Comparison of ENCODE assay signal across 19 cellular contexts in genomic region chr5:180604271-180604670, GRCh38. TPM values are rescaled to one million over a fixed set of nuclear protein-coding genes. Genes with fewer than 3 reads are reported as not detected.
DNase-seq lines count a peak whose midpoint lies in the region; ATAC-seq, FAIRE-seq and TF ChIP-seq lines count a peak whose summit lies in the region.
"Had no signal": no experiment of that assay in that cellular context is flagged by ENCODE, and none has a peak within 500 bp of the region (broad histone marks: within the 10 kb centered on the region; RNA-seq: fewer than 3 reads in every experiment).

No MANE protein-coding gene starts in this region.

- 75 to 82% methylated on average over 13 of the region's 13 CpGs for WGBS in sigmoid colon, 2 donors

- POLR2A ChIA-PET in activated naive CD8-positive, alpha-beta T cell treated with anti-CD3 and anti-CD28 coated beads, Interleukin-2, amount 10 ng/mL, durations not matched to agents 7 days and 5 days (lab: Charles Lee): no interaction called here
- POLR2A ChIA-PET in HEK293 (lab: Yijun Ruan, JAX): no interaction called here

- TF ChIP-seq POLR2A in sigmoid colon (IDR thresholded peaks at IDR 0.05): no peak

- no peak overlapping the region for H3K9ac ChIP-seq in kidney (ENCODE audit: low read length in 2 of 2)
- H3K9ac ChIP-seq: BLaER1 treated with 17β-estradiol and CSF1 and Interleukin-3, amounts not matched to agents 10 nM and 100 nM; GM23248 had no signal

- no peaks in the 10 kb centered on the region for H3K9me3 Mint-ChIP-seq in activated naive CD8-positive, alpha-beta T cell treated with anti-CD3 and anti-CD28 coated beads, Interleukin-2, amount 10 ng/mL, durations not matched to agents 7 days and 5 days
- H3K9me3 Mint-ChIP-seq in activated naive CD8-positive, alpha-beta T cell treated with anti-CD3 and anti-CD28 coated beads, Interleukin-2, amount 50 U/mL, for 24 hours: no peaks in the 10 kb centered on the region
- no peaks in the 10 kb centered on the region for H3K9me3 Mint-ChIP-seq in activated naive CD4-positive, alpha-beta T cell treated with anti-CD3 and anti-CD28 coated beads, Interleukin-2, amount 50 U/mL, for 72 hours
- H3K9me3 Mint-ChIP-seq: CD8-positive, alpha-beta memory T cell had no signal

- H3K36me3 ChIP-seq in HEK293 (ENCODE audit: control insufficient read depth in 2 of 2, insufficient read depth in 1 of 2, low read length in 2 of 2) (peaks cover 0 to 7% of the 10 kb centered on the region in 2 experiments; a peak in 2 of 3 replicates), kidney (ENCODE audit: control insufficient read depth in 1 of 2, insufficient read depth in 2 of 2, low read length in 2 of 2) (no peaks in the 10 kb centered on the region), sigmoid colon (no peaks in the 10 kb centered on the region)
- H3K36me3 ChIP-seq: BLaER1 treated with 17β-estradiol and CSF1 and Interleukin-3, amounts not matched to agents 10 nM and 100 nM had no signal

- no peaks in the 10 kb centered on the region for H3K27me3 ChIP-seq in sigmoid colon
- H3K27me3 ChIP-seq: BLaER1 treated with 17β-estradiol and CSF1 and Interleukin-3, amounts not matched to agents 10 nM and 100 nM had no signal

- intact Hi-C loops in kidney (cut with DNase I): no loop called here
- intact Hi-C loops in sigmoid colon (cut with DNase I): no loop called here

- H3K9me3 ChIP-seq in HEK293 (ENCODE audit: control insufficient read depth, insufficient read depth, low read depth, low read length): no peaks in the 10 kb centered on the region
- no peaks in the 10 kb centered on the region for H3K9me3 ChIP-seq in kidney (ENCODE audit: control insufficient read depth in 1 of 2, low read length in 2 of 2)
- H3K9me3 ChIP-seq in sigmoid colon: no peaks in the 10 kb centered on the region
- H3K9me3 ChIP-seq: A549; BLaER1 treated with 17β-estradiol and CSF1 and Interleukin-3, amounts not matched to agents 10 nM and 100 nM had no signal

- H3K36me3 Mint-ChIP-seq in activated naive CD8-positive, alpha-beta T cell treated with anti-CD3 and anti-CD28 coated beads, Interleukin-2, amount 10 ng/mL, durations not matched to agents 7 days and 5 days: no peaks in the 10 kb centered on the region
- no peaks in the 10 kb centered on the region for H3K36me3 Mint-ChIP-seq in activated naive CD8-positive, alpha-beta T cell treated with anti-CD3 and anti-CD28 coated beads, Interleukin-2, amount 50 U/mL, for 24 hours (ENCODE audit: low read depth)
- no peaks in the 10 kb centered on the region for H3K36me3 Mint-ChIP-seq in activated naive CD4-positive, alpha-beta T cell treated with anti-CD3 and anti-CD28 coated beads, Interleukin-2, amount 50 U/mL, for 72 hours

- no peaks in the 10 kb centered on the region for H3K4me1 ChIP-seq in HEK293 (ENCODE audit: control insufficient read depth, insufficient read depth, low read length)
- no peaks in the 10 kb centered on the region for H3K4me1 ChIP-seq in kidney (ENCODE audit: control insufficient read depth in 1 of 2, insufficient read depth in 1 of 2, low read depth in 1 of 2, low read length in 2 of 2)
- H3K4me1 ChIP-seq in sigmoid colon: no peaks in the 10 kb centered on the region
- H3K4me1 ChIP-seq: A549 had no signal

- no peaks in the 10 kb centered on the region for H3K27me3 Mint-ChIP-seq in activated naive CD8-positive, alpha-beta T cell treated with anti-CD3 and anti-CD28 coated beads, Interleukin-2, amount 10 ng/mL, durations not matched to agents 7 days and 5 days
- H3K27me3 Mint-ChIP-seq in activated naive CD8-positive, alpha-beta T cell treated with anti-CD3 and anti-CD28 coated beads, Interleukin-2, amount 50 U/mL, for 24 hours: no peaks in the 10 kb centered on the region

- no peak for TF ChIP-seq EP300 in sigmoid colon (IDR thresholded peaks at IDR 0.05)

- peaks cover 5% of the 10 kb centered on the region for H3K4me1 Mint-ChIP-seq in activated naive CD8-positive, alpha-beta T cell treated with anti-CD3 and anti-CD28 coated beads, Interleukin-2, amount 10 ng/mL, durations not matched to agents 7 days and 5 days
- H3K4me1 Mint-ChIP-seq in activated naive CD8-positive, alpha-beta T cell treated with anti-CD3 and anti-CD28 coated beads, Interleukin-2, amount 50 U/mL, for 24 hours: peaks cover 3% of the 10 kb centered on the region

- CTCF ChIA-PET in HEK293 (lab: Yijun Ruan, JAX): interaction anchor here (0.8 kb wide), 1 partner anchor 985 kb away, joined by 4 read pairs; no protein-coding TSS in a partner anchor

- no peak overlapping the region for H3K4me3 ChIP-seq in HEK293 (ENCODE audit: low read depth, low read length)
- H3K4me3 ChIP-seq in kidney (ENCODE audit: low read length in 2 of 2): no peak overlapping the region
- no peak overlapping the region for H3K4me3 ChIP-seq in sigmoid colon
- H3K4me3 ChIP-seq: A549; BLaER1 treated with 17β-estradiol and CSF1 and Interleukin-3, amounts not matched to agents 10 nM and 100 nM; GM23248; PC-9 had no signal

- H3K27ac ChIP-seq in HEK293 (ENCODE audit: extremely low read depth, low read depth, low read length): no peak overlapping the region
- no peak overlapping the region for H3K27ac ChIP-seq in kidney (ENCODE audit: low read depth in 2 of 2, low read length in 2 of 2)
- no peak overlapping the region for H3K27ac ChIP-seq in sigmoid colon
- H3K27ac ChIP-seq: A549; BLaER1 treated with 17β-estradiol and CSF1 and Interleukin-3, amounts not matched to agents 10 nM and 100 nM; GM23248; PC-9 had no signal

- no peak for FAIRE-seq in kidney (lab: Jason Lieb, UNC)
- FAIRE-seq: A549, D721Med, G401.6 had no signal

- TF ChIP-seq CTCF in HEK293 (tag by site-specific recombination; IDR thresholded peaks at IDR 0.05) (no peak), kidney (IDR thresholded peaks at IDR 0.05; ENCODE audit: borderline replicate concordance, extremely low read depth, insufficient read depth) (no peak), sigmoid colon (IDR thresholded peaks at IDR 0.05) (no peak)

- no peak overlapping the region for H3K27ac Mint-ChIP-seq in activated naive CD8-positive, alpha-beta T cell treated with anti-CD3 and anti-CD28 coated beads, Interleukin-2, amount 10 ng/mL, durations not matched to agents 7 days and 5 days
- no peak overlapping the region for H3K27ac Mint-ChIP-seq in activated naive CD8-positive, alpha-beta T cell treated with anti-CD3 and anti-CD28 coated beads, Interleukin-2, amount 50 U/mL, for 24 hours
- no peak overlapping the region for H3K27ac Mint-ChIP-seq in activated naive CD4-positive, alpha-beta T cell treated with anti-CD3 and anti-CD28 coated beads, Interleukin-2, amount 50 U/mL, for 72 hours
- H3K27ac Mint-ChIP-seq: CD8-positive, alpha-beta memory T cell had no signal

- no peak for ATAC-seq in activated naive CD8-positive, alpha-beta T cell treated with anti-CD3 and anti-CD28 coated beads, Interleukin-2, amount 10 ng/mL, durations not matched to agents 7 days and 5 days (ENCODE audit: low read depth)
- ATAC-seq in activated naive CD8-positive, alpha-beta T cell treated with anti-CD3 and anti-CD28 coated beads, Interleukin-2, amount 50 U/mL, for 24 hours: no peak
- ATAC-seq in GM21526 (IDR thresholded peaks at IDR 0.05; ENCODE audit: low FRiP score, unreplicated experiment): no peak
- no peak for ATAC-seq in activated naive CD4-positive, alpha-beta T cell treated with anti-CD3 and anti-CD28 coated beads, Interleukin-2, amount 50 U/mL, for 72 hours
- ATAC-seq: A549 had no signal

- H3K4me3 Mint-ChIP-seq in activated naive CD8-positive, alpha-beta T cell treated with anti-CD3 and anti-CD28 coated beads, Interleukin-2, amount 10 ng/mL, durations not matched to agents 7 days and 5 days: no peak overlapping the region
- H3K4me3 Mint-ChIP-seq in activated naive CD8-positive, alpha-beta T cell treated with anti-CD3 and anti-CD28 coated beads, Interleukin-2, amount 50 U/mL, for 24 hours: no peak overlapping the region
- H3K4me3 Mint-ChIP-seq: CD8-positive, alpha-beta memory T cell had no signal

- DNase-seq in activated naive CD8-positive, alpha-beta T cell treated with anti-CD3 and anti-CD28 coated beads, Interleukin-2, amount 10 ng/mL, durations not matched to agents 7 days and 5 days: peak; percentile 24
- DNase-seq in activated naive CD8-positive, alpha-beta T cell treated with anti-CD3 and anti-CD28 coated beads, Interleukin-2, amount 50 U/mL, for 24 hours: no peak
- DNase-seq in kidney (peak; percentile 61), sigmoid colon (peak; percentile 52), DMS53 treated with DMSO at 0.1 percent for 48 hours (lab: John Stamatoyannopoulos, UW; ENCODE audit: unreplicated experiment) (no peak)
- no peak for DNase-seq in activated naive CD4-positive, alpha-beta T cell treated with anti-CD3 and anti-CD28 coated beads, Interleukin-2, amount 50 U/mL, for 72 hours (ENCODE audit: low spot score in 2 of 2)
- DNase-seq: CD8-positive, alpha-beta memory T cell; DND-41; GM23248; NCI-H1092 treated with DMSO at 0.1 percent for 48 hours; NCI-H510A treated with DMSO at 0.1 percent for 48 hours; PC-9 had no signal

TF ChIP-seq in HEK293, 187 proteins besides CTCF, POLR2A, EP300 and RAD21 (continues in another document):
- TF ChIP-seq ZNF529 (tag by site-specific recombination; IDR thresholded peaks at IDR 0.05; ENCODE audit: insufficient replicate concordance): no peak
- TF ChIP-seq BCL11B (tag by site-specific recombination; IDR thresholded peaks at IDR 0.05; ENCODE audit: low read depth): no peak
- no peak for TF ChIP-seq ZNF202 (tag by site-specific recombination; IDR thresholded peaks at IDR 0.05; ENCODE audit: borderline replicate concordance)
- peak; percentile 34; the same call in 1 of the 2 replicates for TF ChIP-seq ZIC2 (tag by site-specific recombination; IDR thresholded peaks at IDR 0.05)
- no peak for TF ChIP-seq ZNF404 (tag by site-specific recombination; IDR thresholded peaks at IDR 0.05)
- TF ChIP-seq ZNF37A (tag by site-specific recombination; IDR thresholded peaks at IDR 0.05): no peak
- TF ChIP-seq ZNF266 (tag by site-specific recombination; IDR thresholded peaks at IDR 0.05; ENCODE audit: low read depth): no peak
- no peak for TF ChIP-seq SALL2 (tag by site-specific recombination; IDR thresholded peaks at IDR 0.05; ENCODE audit: borderline replicate concordance)

RNA-seq across cellular contexts. Expression of gene SCGB3A1, which starts 13.0 kb away (rescaled TPM):
- total RNA-seq in activated naive CD8-positive, alpha-beta T cell treated with anti-CD3 and anti-CD28 coated beads, Interleukin-2, amount 10 ng/mL, durations not matched to agents 7 days and 5 days: 1 to 10 TPM; 6.6 to 7.1 TPM
- total RNA-seq in kidney (1.1 TPM), sigmoid colon (not detected)
- polyA plus RNA-seq in kidney (ENCODE audit: insufficient read depth, low read depth, low replicate concordance) (2.3 TPM), sigmoid colon (under 1 TPM in 1 of 3 donors, not detected in 2; 0.83 TPM)
- total RNA-seq in activated naive CD4-positive, alpha-beta T cell treated with anti-CD3 and anti-CD28 coated beads, Interleukin-2, amount 50 U/mL, for 72 hours: not detected
- total RNA-seq: GM23248, MCF 10A, PC-9 had no signal
- polyA plus RNA-seq: A549, GM23248 had no signal

RNA-seq across cellular contexts. Expression of gene FLT4, which starts 45.1 kb away (rescaled TPM):
- 10 to 100 TPM; 11.6 to 13.2 TPM for total RNA-seq in activated naive CD8-positive, alpha-beta T cell treated with anti-CD3 and anti-CD28 coated beads, Interleukin-2, amount 10 ng/mL, durations not matched to agents 7 days and 5 days
- total RNA-seq in kidney (29.4 TPM), sigmoid colon (10 to 100 TPM in 1 of 4 donors, 1 to 10 TPM in 3; 5.3 to 16.9 (median 8.6) TPM)
- polyA plus RNA-seq in kidney (ENCODE audit: insufficient read depth, low read depth, low replicate concordance) (6.9 TPM), sigmoid colon (1 to 10 TPM in 1 of 3 donors, under 1 TPM in 2; 0.23 to 6.2 (median 0.60) TPM)
- total RNA-seq in activated naive CD4-positive, alpha-beta T cell treated with anti-CD3 and anti-CD28 coated beads, Interleukin-2, amount 50 U/mL, for 72 hours: 1 to 10 TPM in 1 of 2 donors, under 1 TPM in 1; 0.98 to 2.6 TPM
- total RNA-seq: GM23248, MCF 10A, PC-9 had no signal
- polyA plus RNA-seq: GM23248 had no signal

Comparison
In these comparisons a context has a peak if more than half of its experiments do, and no peak if none do; other contexts are left out.
1. DNase-seq: peak in activated naive CD8-positive, alpha-beta T cell treated with anti-CD3 and anti-CD28 coated beads, Interleukin-2, amount 10 ng/mL, durations not matched to agents 7 days and 5 days (single experiment), kidney (single experiment) and sigmoid colon (single experiment); none in activated naive CD8-positive, alpha-beta T cell treated with anti-CD3 and anti-CD28 coated beads, Interleukin-2, amount 50 U/mL, for 24 hours (single experiment), DMS53 treated with DMSO at 0.1 percent for 48 hours (single experiment) and activated naive CD4-positive, alpha-beta T cell treated with anti-CD3 and anti-CD28 coated beads, Interleukin-2, amount 50 U/mL, for 72 hours (0 of 2).